ENCODE assay signal across 8 cellular contexts in the genomic region with DNA sequence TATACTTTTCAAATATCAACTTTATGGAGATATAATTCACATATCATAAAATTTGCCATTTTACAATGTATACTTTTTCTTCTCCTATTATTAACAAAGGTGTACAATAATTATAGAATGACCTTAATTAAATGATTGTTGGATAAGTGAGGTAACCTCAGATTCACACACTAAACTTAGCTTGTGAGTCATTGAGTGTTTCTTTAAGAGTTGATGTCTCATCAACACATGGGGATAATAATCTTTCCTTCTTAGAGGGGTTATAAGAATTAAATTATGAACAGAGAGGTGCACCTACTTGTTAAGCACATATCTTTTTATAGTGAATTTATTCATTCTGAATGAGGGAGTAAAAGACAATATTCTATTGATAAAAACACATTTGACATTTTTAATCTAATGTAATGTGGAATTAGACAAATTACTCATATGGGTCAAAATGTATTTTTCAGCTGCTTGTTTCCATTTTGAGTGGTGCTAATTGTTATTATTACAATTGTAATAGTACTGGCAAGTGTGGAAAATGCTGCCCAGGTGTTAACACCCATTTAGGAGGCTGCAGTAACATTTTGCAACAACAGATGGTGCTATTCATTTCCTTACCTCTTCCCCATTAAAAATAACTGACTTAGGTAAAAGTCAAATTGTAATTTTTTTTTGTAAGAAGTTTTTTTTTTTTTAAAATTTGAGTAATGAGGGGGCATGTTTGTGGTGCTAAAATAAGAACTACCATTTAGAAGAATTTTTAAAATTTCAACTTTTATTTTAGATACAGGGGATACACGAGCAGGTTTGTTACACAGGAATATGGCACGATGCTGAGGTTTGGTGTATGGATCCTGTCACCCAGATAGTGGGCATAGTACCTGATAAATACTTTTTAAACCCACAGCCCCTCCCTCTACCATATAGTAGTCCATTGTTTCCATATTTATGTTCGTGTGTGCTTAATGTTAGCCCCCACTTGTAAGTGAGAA. TPM values are rescaled to one million over a fixed set of nuclear protein-coding genes. Genes with fewer than 3 reads are reported as not detected.
DNase-seq lines count a peak whose midpoint lies in the region; ATAC-seq and TF ChIP-seq lines count a peak whose summit lies in the region.

No MANE protein-coding gene starts in this region.

- DNase-seq in GM03348 (ENCODE audit: low spot score): peak; percentile 26
- peak; percentile 24 to 44 for DNase-seq in HAP-1 (ENCODE audit: low spot score in 2 of 2)
- DNase-seq in OCI-LY7 (ENCODE audit: low spot score): peak; percentile 19
- peak; percentile 13 for DNase-seq in fibroblast of villous mesenchyme (ENCODE audit: low read depth)
- DNase-seq in upper lobe of right lung: no peak
- no peak for DNase-seq in activated gamma-delta T cell treated with Interleukin-2 at 50 U/mL for 16 hours
- DNase-seq in activated effector memory CD4-positive, alpha-beta T cell treated with Interleukin-2 at 50 U/mL for 16 hours: no peak

- CTCF ChIA-PET in OCI-LY7 (lab: Charles Lee; ENCODE audit: unreplicated experiment): no interaction called here

- BruUV-seq in OCI-LY7 (replicated peaks; lab: Mats Ljungman, UMichigan): no TSS peak

- intact Hi-C loops in OCI-LY7 (cut with micrococcal nuclease; ENCODE audit: unreplicated experiment): no loop called here
- intact Hi-C loops in upper lobe of right lung (cut with DNase I): no loop called here

- ATAC-seq in upper lobe of right lung: peak; percentile 52
- ATAC-seq in GM19324 (IDR thresholded peaks at IDR 0.05; ENCODE audit: low FRiP score, unreplicated experiment): no peak

- no peaks in the 10 kb centered on the region for H3K79me2 ChIP-seq in OCI-LY7 (ENCODE audit: insufficient read depth, low read depth, low read length)

- H3K27me3 ChIP-seq in HAP-1 (ENCODE audit: low read depth) (peaks cover 2% of the 10 kb centered on the region; the same call in 1 of the 2 replicates), upper lobe of right lung (no peaks in the 10 kb centered on the region)

- H3K36me3 ChIP-seq in HAP-1 (replicated peaks) (no peaks in the 10 kb centered on the region), OCI-LY7 (ENCODE audit: insufficient read depth, low read length) (no peaks in the 10 kb centered on the region), upper lobe of right lung (no peaks in the 10 kb centered on the region)

- H4K20me1 ChIP-seq in OCI-LY7 (ENCODE audit: insufficient read depth, low read length): no peaks in the 10 kb centered on the region

- in situ Hi-C loops in HAP-1 (cut with MboI; ENCODE audit: low sequenced_read_pairs): no loop called here

- H3K27ac ChIP-seq in OCI-LY7 (ENCODE audit: low read depth, low read length, poor library complexity, severe bottlenecking) (no peak overlapping the region), upper lobe of right lung (no peak overlapping the region)

- POLR2A ChIA-PET in OCI-LY7 (lab: Charles Lee): no interaction called here

- H3K4me2 ChIP-seq in OCI-LY7 (ENCODE audit: low read length): no peak overlapping the region

- H3K4me1 ChIP-seq in HAP-1: no peaks in the 10 kb centered on the region
- no peaks in the 10 kb centered on the region for H3K4me1 ChIP-seq in OCI-LY7 (ENCODE audit: insufficient read depth, low read length, poor library complexity, severe bottlenecking)
- H3K4me1 ChIP-seq in upper lobe of right lung: no peaks in the 10 kb centered on the region

- H3K9me3 ChIP-seq in HAP-1: no peaks in the 10 kb centered on the region
- H3K9me3 ChIP-seq in OCI-LY7 (ENCODE audit: low read length): no peaks in the 10 kb centered on the region
- H3K9me3 ChIP-seq in upper lobe of right lung: no peaks in the 10 kb centered on the region

- TF ChIP-seq CTCF in OCI-LY7 (conservative IDR thresholded peaks at IDR 0.05; ENCODE audit: low read length) (peak; percentile 75), fibroblast of villous mesenchyme (IDR thresholded peaks at IDR 0.05; ENCODE audit: insufficient read depth, low read depth, low read length) (peak; percentile 72), upper lobe of right lung (IDR thresholded peaks at IDR 0.05) (peak; percentile 70)

- H2AFZ ChIP-seq in OCI-LY7 (ENCODE audit: low read length): no peak overlapping the region

- H3K4me3 ChIP-seq in HAP-1: no peak overlapping the region
- no peak overlapping the region for H3K4me3 ChIP-seq in OCI-LY7 (ENCODE audit: low read depth, low read length, poor library complexity, severe bottlenecking)
- no peak overlapping the region for H3K4me3 ChIP-seq in fibroblast of villous mesenchyme (ENCODE audit: low read depth, low read length)
- no peak overlapping the region for H3K4me3 ChIP-seq in upper lobe of right lung

- H3K9me2 ChIP-seq in OCI-LY7 (ENCODE audit: insufficient read depth, low read length): no peaks in the 10 kb centered on the region

RNA-seq across cellular contexts. Expression of a gene that starts 32.1 kb away (rescaled TPM):
- total RNA-seq in OCI-LY7 (2014; rRNA removed; shearing (Covaris generic)): not detected in 2 replicates
- total RNA-seq in OCI-LY7 (2022) (not detected in 2 replicates), fibroblast of villous mesenchyme (not detected in 2 replicates), upper lobe of right lung (not detected)

Comparison
In these comparisons a context has a peak if more than half of its experiments do, and no peak if none do; other contexts are left out.
1. DNase-seq: peak in GM03348 (single experiment), HAP-1 (2 of 2), OCI-LY7 (single experiment) and fibroblast of villous mesenchyme (single experiment); none in upper lobe of right lung (single experiment), activated gamma-delta T cell treated with Interleukin-2 at 50 U/mL for 16 hours (single experiment) and activated effector memory CD4-positive, alpha-beta T cell treated with Interleukin-2 at 50 U/mL for 16 hours (single experiment).
2. Peak in every context shown above with its lines, with median percentiles within 50 percentile points of each other: CTCF ChIP-seq.